4 cellular contexts compared by ENCODE assay signal in genomic region chrX:112931478-112931877, GRCh38.
"Had no signal": no experiment of that assay in that cellular context is flagged by ENCODE, and none has a peak within 500 bp of the region (broad histone marks: within the 10 kb centered on the region; RNA-seq: fewer than 3 reads in every experiment).

No MANE protein-coding gene starts in this region.

- ATAC-seq: GM23338 had no signal

- DNase-seq: H9, HCEC 1CT, IMR-90 had no signal

- H3K4me3 ChIP-seq: GM23338 had no signal

- H2AFZ ChIP-seq: GM23338 had no signal

- H3K4me3 Mint-ChIP-seq: GM23338, H9 had no signal

- H3K9me3 Mint-ChIP-seq: GM23338, H9 had no signal

- H3K27ac Mint-ChIP-seq: GM23338, H9 had no signal
